ENCODE assay signal across 8 cellular contexts in the genomic region with DNA sequence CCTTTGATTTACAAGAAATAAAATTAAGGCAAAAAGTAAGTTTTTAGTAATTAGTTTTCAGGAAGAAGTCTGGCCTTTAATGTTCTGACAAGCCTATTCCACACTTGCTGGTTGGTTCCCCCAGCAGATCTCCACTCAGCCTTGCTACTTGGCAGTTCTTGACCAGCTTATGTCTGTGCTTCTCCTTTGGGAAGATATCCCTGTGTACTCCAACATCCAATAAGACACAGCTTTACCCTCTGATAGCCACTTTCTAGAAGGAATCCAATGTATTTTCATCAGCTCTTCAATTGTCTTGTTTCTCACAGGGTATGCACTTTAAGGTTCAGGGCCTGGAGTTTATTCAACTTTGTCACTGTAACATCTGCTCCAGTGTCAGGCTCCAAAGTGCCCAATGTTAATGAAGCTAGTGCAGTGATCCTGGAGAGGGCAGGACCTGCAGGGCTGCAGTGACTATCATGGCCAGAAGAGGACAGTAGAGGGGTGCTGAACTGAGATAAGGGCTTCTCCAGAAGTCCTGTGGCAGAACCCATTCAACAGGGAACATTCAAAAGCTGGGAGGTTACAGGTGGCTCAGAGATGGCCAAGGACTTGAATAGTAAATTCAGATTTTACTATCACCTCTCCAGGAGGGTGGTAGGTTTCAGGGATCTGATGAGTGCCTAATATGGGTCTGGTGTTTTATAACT. TPM values are rescaled to one million over a fixed set of nuclear protein-coding genes. Genes with fewer than 3 reads are reported as not detected.
DNase-seq lines count a peak whose midpoint lies in the region; ATAC-seq, FAIRE-seq and TF ChIP-seq lines count a peak whose summit lies in the region.

No MANE protein-coding gene starts in this region.

- H3K9me2 ChIP-seq in OCI-LY1 (ENCODE audit: low read depth, low read length): no peaks in the 10 kb centered on the region

- H3K79me2 ChIP-seq in OCI-LY1 (ENCODE audit: insufficient read depth, low read length): no peaks in the 10 kb centered on the region

- no peak overlapping the region for H3K4me2 ChIP-seq in OCI-LY1 (ENCODE audit: low read length)

- no peak overlapping the region for H3K4me3 ChIP-seq in OCI-LY1 (ENCODE audit: low read depth, low read length, poor library complexity, severe bottlenecking)

- no peaks in the 10 kb centered on the region for H3K9me3 Mint-ChIP-seq in activated T-helper 2 cell treated with anti-CD3 and anti-CD28 coated beads, Interferon-gamma antibody, Interleukin-2, Interleukin-4, amounts not matched to agents 10 μg/mL and 5 μg/mL and 100 μg/mL, durations not matched to agents 14 hours and 24 hours and 36 hours

- H3K4me3 Mint-ChIP-seq in activated T-helper 2 cell treated with anti-CD3 and anti-CD28 coated beads, Interferon-gamma antibody, Interleukin-2, Interleukin-4, amounts not matched to agents 10 μg/mL and 5 μg/mL and 100 μg/mL, durations not matched to agents 14 hours and 24 hours and 36 hours (ENCODE audit: low read depth): no peak overlapping the region

- DNase-seq in EH (ENCODE audit: low read depth) (peak; percentile 61), left cardiac atrium (peak; percentile 37), sciatic nerve (ENCODE audit: low spot score) (peak; percentile 66), RCC 7860 (ENCODE audit: low spot score) (no peak)
- peak; percentile 33 for DNase-seq in activated T-helper 2 cell treated with anti-CD3 and anti-CD28 coated beads, Interferon-gamma antibody, Interleukin-2, Interleukin-4, amounts not matched to agents 10 μg/mL and 5 μg/mL and 100 μg/mL, durations not matched to agents 14 hours and 24 hours and 36 hours (ENCODE audit: low spot score)

- H3K36me3 ChIP-seq in OCI-LY1 (ENCODE audit: insufficient read depth, low read length): peaks cover 21% of the 10 kb centered on the region; the same call in 1 of the 2 replicates

- H3K4me1 Mint-ChIP-seq in activated T-helper 2 cell treated with anti-CD3 and anti-CD28 coated beads, Interferon-gamma antibody, Interleukin-2, Interleukin-4, amounts not matched to agents 10 μg/mL and 5 μg/mL and 100 μg/mL, durations not matched to agents 14 hours and 24 hours and 36 hours (ENCODE audit: low read depth): peaks cover 4% of the 10 kb centered on the region

- H3K4me1 ChIP-seq in OCI-LY1 (ENCODE audit: insufficient read depth, low read length, severe bottlenecking): no peaks in the 10 kb centered on the region

- TF ChIP-seq EP300 in Ishikawa (IDR thresholded peaks at IDR 0.05; ENCODE audit: borderline replicate concordance): no peak

- no peak overlapping the region for H3K27ac Mint-ChIP-seq in activated T-helper 2 cell treated with anti-CD3 and anti-CD28 coated beads, Interferon-gamma antibody, Interleukin-2, Interleukin-4, amounts not matched to agents 10 μg/mL and 5 μg/mL and 100 μg/mL, durations not matched to agents 14 hours and 24 hours and 36 hours

- no peaks in the 10 kb centered on the region for H3K9me3 ChIP-seq in OCI-LY1 (ENCODE audit: low read length)

- H3F3A ChIP-seq in OCI-LY1 (ENCODE audit: insufficient read depth, low read length): no peaks in the 10 kb centered on the region

- H2AFZ ChIP-seq in OCI-LY1 (ENCODE audit: low read length): no peak overlapping the region

- TF ChIP-seq CTCF in OCI-LY1 (IDR thresholded peaks at IDR 0.05; ENCODE audit: low read length): peak; percentile 88

- no peaks in the 10 kb centered on the region for H3K27me3 ChIP-seq in OCI-LY1 (ENCODE audit: insufficient read depth, low read length)

- TF ChIP-seq RAD21 in Ishikawa (IDR thresholded peaks at IDR 0.05; ENCODE audit: low read depth): peak; percentile 72

- peaks cover 9% of the 10 kb centered on the region for H3K27me3 Mint-ChIP-seq in activated T-helper 2 cell treated with anti-CD3 and anti-CD28 coated beads, Interferon-gamma antibody, Interleukin-2, Interleukin-4, amounts not matched to agents 10 μg/mL and 5 μg/mL and 100 μg/mL, durations not matched to agents 14 hours and 24 hours and 36 hours (ENCODE audit: low read depth)

- ATAC-seq in GM21528 (IDR thresholded peaks at IDR 0.05; ENCODE audit: low FRiP score, unreplicated experiment) (peak; percentile 81), left cardiac atrium (peak; percentile 61 to 77), sciatic nerve (peak; percentile 82)

- intact Hi-C loops in activated T-helper 2 cell treated with anti-CD3 and anti-CD28 coated beads, Interferon-gamma antibody, Interleukin-2, Interleukin-4, amounts not matched to agents 10 μg/mL and 5 μg/mL and 100 μg/mL, durations not matched to agents 14 hours and 24 hours and 36 hours (cut with micrococcal nuclease): loop anchor here (1.0 to 10.0 kb wide), 3 partner anchors 69 to 678 kb away; partner anchors contain the start of gene CCDC175
- intact Hi-C loops in left cardiac atrium (cut with DNase I) (loop anchor here (10.0 kb wide), 1 partner anchor 678 kb away; no protein-coding TSS in a partner anchor), sciatic nerve (cut with DNase I) (no loop called here)

- peaks cover 12% of the 10 kb centered on the region for H3K36me3 Mint-ChIP-seq in activated T-helper 2 cell treated with anti-CD3 and anti-CD28 coated beads, Interferon-gamma antibody, Interleukin-2, Interleukin-4, amounts not matched to agents 10 μg/mL and 5 μg/mL and 100 μg/mL, durations not matched to agents 14 hours and 24 hours and 36 hours (ENCODE audit: low read depth)

- H3K9ac ChIP-seq in OCI-LY1 (ENCODE audit: low read length): no peak overlapping the region

- no peak overlapping the region for H3K27ac ChIP-seq in OCI-LY1 (ENCODE audit: low read depth, low read length, poor library complexity, severe bottlenecking)

- H4K20me1 ChIP-seq in OCI-LY1 (ENCODE audit: insufficient read depth, low read length): no peaks in the 10 kb centered on the region

- no peak for FAIRE-seq in RCC 7860 (lab: Jason Lieb, UNC)

TF ChIP-seq in Ishikawa, 13 proteins besides CTCF, POLR2A, EP300 and RAD21:
- TF ChIP-seq TCF12 (IDR thresholded peaks at IDR 0.05; ENCODE audit: low read depth) (no peak), REST (IDR thresholded peaks at IDR 0.05; ENCODE audit: low read depth) (no peak), USF1 (IDR thresholded peaks at IDR 0.05) (no peak), MAX (IDR thresholded peaks at IDR 0.05) (no peak), FOXM1 (IDR thresholded peaks at IDR 0.05; ENCODE audit: borderline replicate concordance, low read depth) (no peak), EGR1 (IDR thresholded peaks at IDR 0.05) (no peak), TEAD4 (IDR thresholded peaks at IDR 0.05) (no peak), CEBPB (IDR thresholded peaks at IDR 0.05) (no peak), CREB1 (IDR thresholded peaks at IDR 0.05; ENCODE audit: low read depth) (no peak), TAF1 (IDR thresholded peaks at IDR 0.05; ENCODE audit: low read depth) (no peak), NFIC (IDR thresholded peaks at IDR 0.05) (no peak), YY1 (IDR thresholded peaks at IDR 0.05; ENCODE audit: low read depth) (no peak), ZBTB7A (IDR thresholded peaks at IDR 0.05; ENCODE audit: low read depth) (no peak)
TF ChIP-seq in Ishikawa: peak in this region for 0.

RNA-seq across cellular contexts. Expression of gene JKAMP, which starts 22.9 kb away (rescaled TPM):
- 26.0 and 29.6 TPM in 2 replicates for total RNA-seq in activated T-helper 2 cell treated with anti-CD3 and anti-CD28 coated beads, Interferon-gamma antibody, Interleukin-2, Interleukin-4, amounts not matched to agents 10 μg/mL and 5 μg/mL and 100 μg/mL, durations not matched to agents 14 hours and 24 hours and 36 hours
- total RNA-seq in left cardiac atrium (10 to 100 TPM; 31.6 to 31.7 TPM), sciatic nerve (37.8 TPM)

RNA-seq across cellular contexts. Expression of gene L3HYPDH, which starts 23.0 kb away (rescaled TPM):
- total RNA-seq in activated T-helper 2 cell treated with anti-CD3 and anti-CD28 coated beads, Interferon-gamma antibody, Interleukin-2, Interleukin-4, amounts not matched to agents 10 μg/mL and 5 μg/mL and 100 μg/mL, durations not matched to agents 14 hours and 24 hours and 36 hours: 14.2 and 15.9 TPM in 2 replicates
- total RNA-seq in left cardiac atrium (10 to 100 TPM; 15.2 to 22.0 TPM), sciatic nerve (46.1 TPM)

RNA-seq across cellular contexts. Expression of gene GPR135, which starts 42.0 kb away (rescaled TPM):
- 1.6 and 2.4 TPM in 2 replicates for total RNA-seq in activated T-helper 2 cell treated with anti-CD3 and anti-CD28 coated beads, Interferon-gamma antibody, Interleukin-2, Interleukin-4, amounts not matched to agents 10 μg/mL and 5 μg/mL and 100 μg/mL, durations not matched to agents 14 hours and 24 hours and 36 hours
- total RNA-seq in left cardiac atrium (1 to 10 TPM; 2.7 to 2.8 TPM), sciatic nerve (6.8 TPM)
